9 cellular contexts compared by ENCODE assay signal in genomic region chr21:45405819-45406762, GRCh38. TPM values are rescaled to one million over a fixed set of nuclear protein-coding genes. Genes with fewer than 3 reads are reported as not detected.
DNase-seq lines count a peak whose midpoint lies in the region; ATAC-seq lines count a peak whose summit lies in the region.
"Had no signal": no experiment of that assay in that cellular context is flagged by ENCODE, and none has a peak within 500 bp of the region (broad histone marks: within the 10 kb centered on the region; RNA-seq: fewer than 3 reads in every experiment).

No MANE protein-coding gene starts in this region.

- ATAC-seq in activated naive CD8-positive, alpha-beta T cell treated with anti-CD3 and anti-CD28 coated beads, Interleukin-2, amount 50 U/mL, for 24 hours, result peak; percentile 45
- ATAC-seq in left lobe of liver, result no peak
- no peak for ATAC-seq in GM18858 (IDR thresholded peaks at IDR 0.05; ENCODE audit: unreplicated experiment)

- peaks cover 4% of the 10 kb centered on the region for H3K36me3 Mint-ChIP-seq in activated naive CD8-positive, alpha-beta T cell treated with anti-CD3 and anti-CD28 coated beads, Interleukin-2, amount 50 U/mL, for 24 hours (ENCODE audit: low read depth)
- H3K36me3 Mint-ChIP-seq in immature natural killer cell, result peaks cover 0 to 5% (median 2%) of the 10 kb centered on the region in 3 donors

- H3K9me3 Mint-ChIP-seq in activated naive CD8-positive, alpha-beta T cell treated with anti-CD3 and anti-CD28 coated beads, Interleukin-2, amount 50 U/mL, for 24 hours, result peaks cover 6% of the 10 kb centered on the region
- H3K9me3 Mint-ChIP-seq in immature natural killer cell, result peaks cover 0 to 6% (median 3%) of the 10 kb centered on the region in 6 donors

- H3K4me3 Mint-ChIP-seq in activated naive CD8-positive, alpha-beta T cell treated with anti-CD3 and anti-CD28 coated beads, Interleukin-2, amount 50 U/mL, for 24 hours, result peak overlapping the region; percentile 1
- H3K4me3 Mint-ChIP-seq in immature natural killer cell, result peak overlapping the region; percentile 17 to 50 (median 43)
- H3K4me3 Mint-ChIP-seq: T-helper 1 cell treated with Interleukin-12 subunit alpha and Interleukin-12 subunit beta and Interleukin-4 antibody, amounts not matched to agents 30 μg/mL and 1 μg/mL, for 36 hours had no signal

- peaks cover 54% of the 10 kb centered on the region for H3K27me3 Mint-ChIP-seq in activated naive CD8-positive, alpha-beta T cell treated with anti-CD3 and anti-CD28 coated beads, Interleukin-2, amount 50 U/mL, for 24 hours
- peaks cover 18 to 32% (median 23%) of the 10 kb centered on the region in 3 donors for H3K27me3 Mint-ChIP-seq in immature natural killer cell (ENCODE audit: low read depth in 3 of 3)

- H3K4me1 Mint-ChIP-seq in activated naive CD8-positive, alpha-beta T cell treated with anti-CD3 and anti-CD28 coated beads, Interleukin-2, amount 50 U/mL, for 24 hours, result peaks cover 13% of the 10 kb centered on the region
- peaks cover 12% of the 10 kb centered on the region in 2 donors for H3K4me1 Mint-ChIP-seq in immature natural killer cell

- no peak overlapping the region for H3K27ac Mint-ChIP-seq in activated naive CD8-positive, alpha-beta T cell treated with anti-CD3 and anti-CD28 coated beads, Interleukin-2, amount 50 U/mL, for 24 hours
- no peak overlapping the region for H3K27ac Mint-ChIP-seq in immature natural killer cell
- H3K27ac Mint-ChIP-seq: T-helper 1 cell treated with Interleukin-12 subunit alpha and Interleukin-12 subunit beta and Interleukin-4 antibody, amounts not matched to agents 30 μg/mL and 1 μg/mL, for 36 hours had no signal

- DNase-seq in DMS79 treated with DMSO at 0.1 percent for 48 hours (lab: John Stamatoyannopoulos, UW), result peak; percentile 15
- no peak for DNase-seq in DMS79 (lab: John Stamatoyannopoulos, UW)
- no peak for DNase-seq in activated naive CD8-positive, alpha-beta T cell treated with anti-CD3 and anti-CD28 coated beads, Interleukin-2, amount 50 U/mL, for 24 hours
- no peak for DNase-seq in immature natural killer cell
- DNase-seq in stimulated activated CD4-positive, alpha-beta T cell treated with anti-CD3 and anti-CD28 coated beads, Interleukin-2, amount 100 ng/mL, for 4 hours (ENCODE audit: low read depth), result peak; percentile 23
- no peak for DNase-seq in NCI-H510A (lab: John Stamatoyannopoulos, UW)
- no peak for DNase-seq in left lobe of liver (ENCODE audit: low spot score)

RNA-seq across cellular contexts. Expression of gene COL18A1, which starts 1.1 kb away (rescaled TPM):
- 1 to 10 TPM in 1 of 3 donors, under 1 TPM in 2; 0.30 to 1.8 (median 0.46) TPM for polyA plus RNA-seq in immature natural killer cell
- 499 TPM for total RNA-seq in left lobe of liver

Comparison
In these comparisons a context has a peak if more than half of its experiments do, and no peak if none do; other contexts are left out.
1. DNase-seq: peak in DMS79 treated with DMSO at 0.1 percent for 48 hours (single experiment) and stimulated activated CD4-positive, alpha-beta T cell treated with anti-CD3 and anti-CD28 coated beads, Interleukin-2, amount 100 ng/mL, for 4 hours (single experiment); none in DMS79 (single experiment), activated naive CD8-positive, alpha-beta T cell treated with anti-CD3 and anti-CD28 coated beads, Interleukin-2, amount 50 U/mL, for 24 hours (single experiment), immature natural killer cell (0 of 3), NCI-H510A (single experiment) and left lobe of liver (single experiment).